Comparison of ENCODE assay signal across 13 cellular contexts in genomic region chr5:129963359-129963758, GRCh38. TPM values are rescaled to one million over a fixed set of nuclear protein-coding genes. Genes with fewer than 3 reads are reported as not detected.
DNase-seq lines count a peak whose midpoint lies in the region; TF ChIP-seq lines count a peak whose summit lies in the region.
"Had no signal": no experiment of that assay in that cellular context is flagged by ENCODE, and none has a peak within 500 bp of the region (broad histone marks: within the 10 kb centered on the region; RNA-seq: fewer than 3 reads in every experiment).

No MANE protein-coding gene starts in this region.

- H4K20me1 ChIP-seq in osteoblast (ENCODE audit: insufficient read depth, low read length), result no peaks in the 10 kb centered on the region

- H3K27me3 ChIP-seq in BJ (ENCODE audit: control insufficient read depth, insufficient read depth, low read length) (no peaks in the 10 kb centered on the region), osteoblast (ENCODE audit: insufficient read depth, low read length) (no peaks in the 10 kb centered on the region), H7 (ENCODE audit: control insufficient read depth, insufficient read depth, low read length) (no peaks in the 10 kb centered on the region)

- peak overlapping the region; percentile 21 for H2AFZ ChIP-seq in osteoblast (ENCODE audit: low read length)

- POLR2A ChIA-PET in BJ (lab: Charles Lee), result no interaction called here
- POLR2A ChIA-PET in RWPE1 (lab: Yijun Ruan, JAX; ENCODE audit: low non-redundant PET), result no interaction called here

- H3K4me1 ChIP-seq in osteoblast (ENCODE audit: insufficient read depth, low read length), result peaks cover 14% of the 10 kb centered on the region

- H3K4me2 ChIP-seq in osteoblast (ENCODE audit: insufficient read depth, low read length), result peak overlapping the region; percentile 66

- H3K9me3 ChIP-seq in osteoblast (ENCODE audit: low read depth, low read length), result no peaks in the 10 kb centered on the region

- DNase-seq in BJ (ENCODE audit: low read depth) (peak; percentile 84), RWPE1 (ENCODE audit: low spot score) (peak; percentile 8), fibroblast of peridontal ligament (ENCODE audit: extremely low read depth) (peak; percentile 96), osteoblast (ENCODE audit: insufficient read length, low spot score, missing footprints) (no peak), iPS-NIHi7 (ENCODE audit: extremely low spot score) (no peak), HT-29 (ENCODE audit: low spot score) (no peak), H7 (no peak)
- no peak for DNase-seq in stimulated activated naive CD4-positive, alpha-beta T cell treated with Interleukin-2 at 50 U/mL for 16 hours (lab: John Stamatoyannopoulos, UW)
- DNase-seq: activated T-cell treated with anti-CD3 and anti-CD28 coated beads, Interleukin-2, amount 50 U/mL, for 24 hours; islet precursor cell; NCI-H1048; NK-92 treated with Interleukin-12 subunit alpha and Interleukin-12 subunit beta, amount 100 ng/mL, for 24 hours; posterior cingulate gyrus had no signal

- peaks cover 8% of the 10 kb centered on the region for H3K79me2 ChIP-seq in osteoblast (ENCODE audit: insufficient read depth, low read length)

- no peaks in the 10 kb centered on the region for H3K36me3 ChIP-seq in BJ (ENCODE audit: control insufficient read depth, insufficient read depth, low read length)
- H3K36me3 ChIP-seq in osteoblast (ENCODE audit: insufficient read depth, low read length), result no peaks in the 10 kb centered on the region
- no peaks in the 10 kb centered on the region for H3K36me3 ChIP-seq in H7 (replicated peaks; ENCODE audit: control insufficient read depth, insufficient read depth, low read length)

- no peak overlapping the region for H3K27ac ChIP-seq in RWPE1
- H3K27ac ChIP-seq in osteoblast (ENCODE audit: low read depth, low read length), result peak overlapping the region; percentile 81

- H3K4me3 ChIP-seq in BJ (ENCODE audit: low read depth, low read length), result no peak overlapping the region
- H3K4me3 ChIP-seq in osteoblast (ENCODE audit: insufficient read depth, low read length), result peak overlapping the region; percentile 20
- no peak overlapping the region for H3K4me3 ChIP-seq in H7 (ENCODE audit: insufficient read depth, low read depth, low read length)

- no peak for TF ChIP-seq CTCF in BJ (IDR thresholded peaks at IDR 0.05; ENCODE audit: insufficient read depth, low read depth, low read length)
- TF ChIP-seq CTCF in RWPE1 (conservative IDR thresholded peaks at IDR 0.05; ENCODE audit: low read depth), result no peak
- TF ChIP-seq CTCF in osteoblast (IDR thresholded peaks at IDR 0.05; ENCODE audit: extremely low read depth, low read depth, low read length), result no peak

- CTCF ChIA-PET in BJ (lab: Yijun Ruan, JAX) (interaction anchor here (0.6 to 0.7 kb wide), 2 partner anchors 54 to 1475 kb away, joined by 3 to 4 read pairs; no protein-coding TSS in a partner anchor), RWPE1 (lab: Yijun Ruan, JAX) (no interaction called here)

RNA-seq across cellular contexts. Expression of gene CHSY3, which starts 59.1 kb away (rescaled TPM):
- 0.91 and 1.2 TPM in 2 replicates for polyA plus RNA-seq in BJ (2011; rRNA removed)
- 0.71 and 1.2 TPM in 2 replicates for polyA minus RNA-seq in BJ (2011; rRNA and poly(A)+ RNA removed)
- total RNA-seq in osteoblast, result 12.3 and 12.4 TPM in 2 replicates
- total RNA-seq in HT-29 (2014; rRNA removed; shearing (Covaris generic)), result not detected in 2 replicates
- total RNA-seq in H7 (2014; rRNA removed; shearing (Covaris generic)), result 0.55 and 1.1 TPM in 2 replicates

Comparison
In these comparisons a context has a peak if more than half of its experiments do, and no peak if none do; other contexts are left out.
1. DNase-seq: peak in BJ (single experiment), RWPE1 (single experiment) and fibroblast of peridontal ligament (single experiment); none in osteoblast (single experiment), iPS-NIHi7 (single experiment), HT-29 (single experiment), stimulated activated naive CD4-positive, alpha-beta T cell treated with Interleukin-2 at 50 U/mL for 16 hours (single experiment) and H7 (single experiment).